ENCODE assay signal across 2 cellular contexts in genomic region chr3:80592792-80593191, GRCh38.
TF ChIP-seq lines count a peak whose summit lies in the region.

No MANE protein-coding gene starts in this region.

TF ChIP-seq in A549, 52 proteins besides CTCF, POLR2A, EP300 and RAD21 (continued from another document):
- TF ChIP-seq SREBF2 (IDR thresholded peaks at IDR 0.05): no peak
- no peak for TF ChIP-seq KDM5A (IDR thresholded peaks at IDR 0.05)
- no peak for TF ChIP-seq MAX (IDR thresholded peaks at IDR 0.05)
- TF ChIP-seq GATA3 (IDR thresholded peaks at IDR 0.05; ENCODE audit: borderline replicate concordance): no peak
- no peak for TF ChIP-seq CHD4 (IDR thresholded peaks at IDR 0.05; ENCODE audit: borderline replicate concordance)

TF ChIP-seq in IMR-90, 13 proteins besides CTCF, POLR2A, EP300 and RAD21:
- TF ChIP-seq ELK1 (IDR thresholded peaks at IDR 0.05; ENCODE audit: borderline replicate concordance, low read depth, low read length): no peak
- no peak for TF ChIP-seq SMC3 (IDR thresholded peaks at IDR 0.05; ENCODE audit: low read depth, low read length)
- TF ChIP-seq NFE2L2 (IDR thresholded peaks at IDR 0.05; ENCODE audit: low read depth, low read length): no peak
- peak; percentile 67 for TF ChIP-seq MAFK (IDR thresholded peaks at IDR 0.05; ENCODE audit: low read depth, low read length)
- no peak for TF ChIP-seq MAZ (IDR thresholded peaks at IDR 0.05; ENCODE audit: borderline replicate concordance, low read depth, low read length)
- TF ChIP-seq CEBPB (IDR thresholded peaks at IDR 0.05; ENCODE audit: low read depth, low read length): no peak
- no peak for TF ChIP-seq RFX5 (IDR thresholded peaks at IDR 0.05; ENCODE audit: low read depth, low read length)
